ENCODE assay signal across 13 cellular contexts in genomic region chr2:236618370-236618769, GRCh38.
"Had no signal": no experiment of that assay in that cellular context is flagged by ENCODE, and none has a peak within 500 bp of the region (broad histone marks: within the 10 kb centered on the region; RNA-seq: fewer than 3 reads in every experiment).

No MANE protein-coding gene starts in this region.

- DNase-seq: activated CD4-positive, alpha-beta T cell treated with anti-CD3 and anti-CD28 coated beads for 36 hours; activated CD8-positive, alpha-beta memory T cell treated with anti-CD3 and anti-CD28 coated beads for 24 hours; activated naive CD4-positive, alpha-beta T cell; kidney; nucleus accumbens; retina had no signal

- H3K9me3 Mint-ChIP-seq: activated T-helper 1 cell treated with anti-CD3 and anti-CD28 coated beads, Interleukin-12 subunit alpha, Interleukin-12 subunit beta, Interleukin-2, Interleukin-4 antibody, amounts not matched to agents 30 ng/mL and 10 ng/mL and 1 ng/mL, durations not matched to agents 14 hours and 24 hours and 36 hours; nephron; stimulated activated effector memory CD8-positive, alpha-beta T cell treated with anti-CD3 and anti-CD28 coated beads, Interleukin-12 subunit alpha, Interleukin-12 subunit beta, amount 100 ng/mL, for 72 hours had no signal

- ATAC-seq: activated CD4-positive, alpha-beta T cell treated with anti-CD3 and anti-CD28 coated beads for 36 hours; stimulated activated effector memory CD8-positive, alpha-beta T cell treated with anti-CD3 and anti-CD28 coated beads, Interleukin-12 subunit alpha, Interleukin-12 subunit beta, amount 100 ng/mL, for 72 hours had no signal

- H3K27ac Mint-ChIP-seq: activated CD4-positive, alpha-beta T cell treated with anti-CD3 and anti-CD28 coated beads for 36 hours; activated T-helper 1 cell treated with anti-CD3 and anti-CD28 coated beads, Interleukin-12 subunit alpha, Interleukin-12 subunit beta, Interleukin-2, Interleukin-4 antibody, amounts not matched to agents 30 ng/mL and 10 ng/mL and 1 ng/mL, durations not matched to agents 14 hours and 24 hours and 36 hours; nephron; stimulated activated effector memory CD8-positive, alpha-beta T cell treated with anti-CD3 and anti-CD28 coated beads, Interleukin-12 subunit alpha, Interleukin-12 subunit beta, amount 100 ng/mL, for 72 hours had no signal

- H3K36me3 Mint-ChIP-seq: stimulated activated effector memory CD8-positive, alpha-beta T cell treated with anti-CD3 and anti-CD28 coated beads, Interleukin-12 subunit alpha, Interleukin-12 subunit beta, amount 100 ng/mL, for 72 hours had no signal

- H3K9me3 ChIP-seq: esophagus muscularis mucosa had no signal

- H3K79me2 ChIP-seq: hepatocyte had no signal

- FAIRE-seq: colon, kidney had no signal

- H3K4me1 ChIP-seq: esophagus muscularis mucosa had no signal

- H2AFZ ChIP-seq: hepatocyte had no signal

- H3K4me3 Mint-ChIP-seq: activated CD4-positive, alpha-beta T cell treated with anti-CD3 and anti-CD28 coated beads for 36 hours; activated T-helper 1 cell treated with anti-CD3 and anti-CD28 coated beads, Interleukin-12 subunit alpha, Interleukin-12 subunit beta, Interleukin-2, Interleukin-4 antibody, amounts not matched to agents 30 ng/mL and 10 ng/mL and 1 ng/mL, durations not matched to agents 14 hours and 24 hours and 36 hours; nephron; stimulated activated effector memory CD8-positive, alpha-beta T cell treated with anti-CD3 and anti-CD28 coated beads, Interleukin-12 subunit alpha, Interleukin-12 subunit beta, amount 100 ng/mL, for 72 hours had no signal

- H3K4me3 ChIP-seq: esophagus muscularis mucosa, hepatocyte had no signal

- H3K36me3 ChIP-seq: esophagus muscularis mucosa had no signal

- H3K4me2 ChIP-seq: hepatocyte had no signal

- H3K27ac ChIP-seq: esophagus muscularis mucosa, hepatocyte, VCaP had no signal
